In genomic region chr9:85858351-85858750, GRCh38 we compare ENCODE assay signal across 1 cellular context.
TF ChIP-seq lines count a peak whose summit lies in the region.

No MANE protein-coding gene starts in this region.

TF ChIP-seq in GM23338, 12 proteins besides CTCF, POLR2A, EP300 and RAD21 (continued from another document):
- TF ChIP-seq REST (IDR thresholded peaks at IDR 0.05; ENCODE audit: unreplicated experiment) (no peak), POLR2AphosphoS5 (IDR thresholded peaks at IDR 0.05; ENCODE audit: low read depth) (no peak), EZH2phosphoT487 (IDR thresholded peaks at IDR 0.05; ENCODE audit: unreplicated experiment) (no peak), ETS1 (IDR thresholded peaks at IDR 0.05) (no peak)
